8 cellular contexts compared by ENCODE assay signal in genomic region chr11:59173080-59173963, GRCh38. TPM values are rescaled to one million over a fixed set of nuclear protein-coding genes. Genes with fewer than 3 reads are reported as not detected.
DNase-seq lines count a peak whose midpoint lies in the region; ATAC-seq and TF ChIP-seq lines count a peak whose summit lies in the region.

No MANE protein-coding gene starts in this region.

- no peak for TF ChIP-seq POLR2A in esophagus muscularis mucosa (IDR thresholded peaks at IDR 0.05; ENCODE audit: low read depth)

- DNase-seq in Caco-2, result peak; percentile 58 to 79
- no peak for DNase-seq in SK-N-MC (ENCODE audit: low read depth, low spot score)
- peak; percentile 90 for DNase-seq in esophagus muscularis mucosa (ENCODE audit: extremely low spot score)
- no peak for DNase-seq in natural killer cell
- DNase-seq in putamen (ENCODE audit: low spot score), result no peak
- no peak for DNase-seq in NOMO-1 treated with dmso at 0.1 percent for 144 hours (lab: John Stamatoyannopoulos, UW; ENCODE audit: unreplicated experiment)
- no peak for DNase-seq in NCI-H524 treated with DMSO at 0.1 percent for 48 hours (lab: John Stamatoyannopoulos, UW)

- no peaks in the 10 kb centered on the region for H3K27me3 ChIP-seq in Caco-2 (replicated peaks; ENCODE audit: control insufficient read depth, insufficient read depth, low read length)
- H3K27me3 ChIP-seq in esophagus muscularis mucosa, result peaks cover 0 to 10% (median 5%) of the 10 kb centered on the region in 4 donors

- WGBS in esophagus muscularis mucosa, result 11% methylated on average over 22 of the region's 37 CpGs

- TF ChIP-seq CTCF in Caco-2 (IDR thresholded peaks at IDR 0.05; ENCODE audit: insufficient read depth in 1 of 2, low read depth in 1 of 2, low read length in 1 of 2, severe bottlenecking in 1 of 2, unreplicated experiment in 1 of 2) (no peak), HEK293 (tag by site-specific recombination; IDR thresholded peaks at IDR 0.05) (no peak), esophagus muscularis mucosa (IDR thresholded peaks at IDR 0.05) (no peak), natural killer cell (IDR thresholded peaks at IDR 0.05) (no peak)

- no peak for TF ChIP-seq EP300 in esophagus muscularis mucosa (IDR thresholded peaks at IDR 0.05)

- no peak overlapping the region for H3K27ac ChIP-seq in HEK293 (ENCODE audit: extremely low read depth, low read depth, low read length)
- H3K27ac ChIP-seq in SK-N-MC, result no peak overlapping the region
- H3K27ac ChIP-seq in esophagus muscularis mucosa (replicated peaks in 1 of 4), result peak overlapping the region; percentile 51 to 74 (median 70)

- H3K36me3 ChIP-seq in Caco-2 (ENCODE audit: control insufficient read depth, insufficient read depth, low read length) (peaks cover 6% of the 10 kb centered on the region; the same call in 1 of the 2 replicates), HEK293 (ENCODE audit: control insufficient read depth in 2 of 2, insufficient read depth in 1 of 2, low read length in 2 of 2) (no peaks in the 10 kb centered on the region), SK-N-MC (ENCODE audit: insufficient read depth, low read length) (no peaks in the 10 kb centered on the region), esophagus muscularis mucosa (no peaks in the 10 kb centered on the region)

- H3K4me1 ChIP-seq in Caco-2 (peaks cover 21% of the 10 kb centered on the region), HEK293 (ENCODE audit: control insufficient read depth, insufficient read depth, low read length) (no peaks in the 10 kb centered on the region; the same call in 1 of the 2 replicates), esophagus muscularis mucosa (peaks cover 9 to 38% (median 25%) of the 10 kb centered on the region in 4 donors)

- no peaks in the 10 kb centered on the region for H3K9me3 ChIP-seq in Caco-2
- no peaks in the 10 kb centered on the region for H3K9me3 ChIP-seq in HEK293 (ENCODE audit: control insufficient read depth, insufficient read depth, low read depth, low read length)
- no peaks in the 10 kb centered on the region for H3K9me3 ChIP-seq in SK-N-MC (ENCODE audit: low read depth, low read length)
- H3K9me3 ChIP-seq in esophagus muscularis mucosa, result no peaks in the 10 kb centered on the region

- intact Hi-C loops in Caco-2 (cut with micrococcal nuclease; ENCODE audit: unreplicated experiment), result loop anchor here (10.0 kb wide), 2 partner anchors 381 to 581 kb away; partner anchors contain the start of gene STX3
- intact Hi-C loops in esophagus muscularis mucosa (cut with DNase I), result loop anchor here (10.0 kb wide), 1 partner anchor 261 kb away; the partner anchor contains the start of gene OR5A1
- intact Hi-C loops in natural killer cell (cut with micrococcal nuclease), result loop anchor here (5.0 kb wide), 1 partner anchor 509 kb away; no protein-coding TSS in a partner anchor

- H3K4me1 Mint-ChIP-seq in Caco-2 (ENCODE audit: low read depth, unreplicated experiment), result peaks cover 28% of the 10 kb centered on the region
- peaks cover 7 to 9% of the 10 kb centered on the region in 2 donors for H3K4me1 Mint-ChIP-seq in natural killer cell

- H3K9ac ChIP-seq in SK-N-MC (ENCODE audit: insufficient read length), result no peak overlapping the region

- POLR2A ChIA-PET in Caco-2 (lab: Charles Lee) (interaction anchor here (0.6 to 3.7 kb wide), 9 partner anchors 9 to 496 kb away, joined by 3 to 69 read pairs (median 7); partner anchors contain the start of genes FAM111B, OSBP and PATL1), HEK293 (lab: Yijun Ruan, JAX) (no interaction called here)

- H3K27me3 Mint-ChIP-seq in Caco-2 (ENCODE audit: insufficient read depth, unreplicated experiment) (no peaks in the 10 kb centered on the region), natural killer cell (ENCODE audit: low read depth in 2 of 2) (peaks cover 21 to 32% of the 10 kb centered on the region in 2 donors)

- TSS peak; percentile 25 for BruUV-seq in Caco-2 (replicated peaks; lab: Mats Ljungman, UMichigan)

- ATAC-seq in natural killer cell, result no peak

- H3K27ac Mint-ChIP-seq in Caco-2 (ENCODE audit: unreplicated experiment) (peak overlapping the region; percentile 73), natural killer cell (peak overlapping the region in 1 of 2 donors; percentile 40)

- peaks cover 18% of the 10 kb centered on the region for H3K9me3 Mint-ChIP-seq in Caco-2 (ENCODE audit: unreplicated experiment)
- no peaks in the 10 kb centered on the region for H3K9me3 Mint-ChIP-seq in natural killer cell

- peak overlapping the region; percentile 52 for H3K4me3 ChIP-seq in Caco-2 (ENCODE audit: low read depth, low read length)
- peak overlapping the region; percentile 41 for H3K4me3 ChIP-seq in HEK293 (ENCODE audit: low read depth, low read length)
- H3K4me3 ChIP-seq in SK-N-MC, result peak overlapping the region; percentile 81
- H3K4me3 ChIP-seq in esophagus muscularis mucosa, result peak overlapping the region; percentile 64 to 87 (median 74)

- CTCF ChIA-PET in Caco-2 (lab: Charles Lee), result interaction anchor here (1.5 to 6.1 kb wide), 4 partner anchors 9 to 66 kb away, joined by 10 to 304 read pairs (median 34); partner anchors contain the start of gene FAM111B
- CTCF ChIA-PET in HEK293 (lab: Yijun Ruan, JAX), result interaction anchor here (0.6 to 6.7 kb wide), 7 partner anchors 13 to 507 kb away, joined by 3 to 78 read pairs (median 6); no protein-coding TSS in a partner anchor

- H3K4me3 Mint-ChIP-seq in Caco-2 (ENCODE audit: unreplicated experiment) (peak overlapping the region; percentile 74), natural killer cell (peak overlapping the region; percentile 88)

- peaks cover 43% of the 10 kb centered on the region for H3K36me3 Mint-ChIP-seq in Caco-2 (ENCODE audit: insufficient read depth, unreplicated experiment)
- H3K36me3 Mint-ChIP-seq in natural killer cell, result no peaks in the 10 kb centered on the region

TF ChIP-seq in HEK293, 187 proteins besides CTCF, POLR2A, EP300 and RAD21:
- TF ChIP-seq ZNF704 (tag by site-specific recombination; IDR thresholded peaks at IDR 0.05) (no peak), ZSCAN18 (tag by site-specific recombination; IDR thresholded peaks at IDR 0.05) (no peak), ZFHX2 (tag by site-specific recombination; conservative IDR thresholded peaks at IDR 0.05) (peak; percentile 29; the same call in 1 of the 2 replicates)

RNA-seq across cellular contexts. Expression of gene DTX4, which starts 1.4 kb away (rescaled TPM):
- 85.6 and 96.7 TPM in 2 replicates for total RNA-seq in Caco-2 (2022)
- 1 to 10 TPM; 3.1 to 8.8 (median 4.5) TPM for total RNA-seq in esophagus muscularis mucosa
- total RNA-seq in natural killer cell, result under 1 TPM; 0.21 to 0.90 (median 0.59) TPM

RNA-seq across cellular contexts. Expression of gene FAM111A, which starts 30.7 kb away (rescaled TPM):
- total RNA-seq in Caco-2 (2022) (76.1 and 78.8 TPM in 2 replicates), esophagus muscularis mucosa (10 to 100 TPM in 3 of 4 donors, 1 to 10 TPM in 1; 8.9 to 22.4 (median 17.6) TPM), natural killer cell (100 to 1,000 TPM in 2 of 3 donors, 10 to 100 TPM in 1; 93.7 to 125 (median 102) TPM)

RNA-seq across cellular contexts. Expression of gene MPEG1, which starts 39.4 kb away (rescaled TPM):
- total RNA-seq in Caco-2 (2022), result not detected in 2 replicates
- total RNA-seq in esophagus muscularis mucosa, result 10 to 100 TPM; 10.1 to 36.1 (median 14.8) TPM
- 10 to 100 TPM; 11.1 to 20.0 (median 19.6) TPM for total RNA-seq in natural killer cell

Comparison
In these comparisons a context has a peak if more than half of its experiments do, and no peak if none do; other contexts are left out.
1. DNase-seq: peak in Caco-2 (2 of 2) and esophagus muscularis mucosa (single experiment); none in SK-N-MC (single experiment), natural killer cell (single experiment), putamen (single experiment), NOMO-1 treated with dmso at 0.1 percent for 144 hours (single experiment) and NCI-H524 treated with DMSO at 0.1 percent for 48 hours (single experiment).
2. H3K27ac ChIP-seq: peak in esophagus muscularis mucosa (4 of 4); none in HEK293 (single experiment) and SK-N-MC (single experiment).
3. RNA of gene MPEG1, which starts 39.4 kb away (total RNA-seq): 11.1 to 20.0 TPM in natural killer cell and 10.1 to 36.1 TPM in esophagus muscularis mucosa; not detected in Caco-2; every median in the first group is over 10 times any median in the second.
4. Peak in every context shown above with its lines, with median percentiles within 50 percentile points of each other: H3K4me3 ChIP-seq.